ENCODE assay signal across 2 cellular contexts in the genomic region with DNA sequence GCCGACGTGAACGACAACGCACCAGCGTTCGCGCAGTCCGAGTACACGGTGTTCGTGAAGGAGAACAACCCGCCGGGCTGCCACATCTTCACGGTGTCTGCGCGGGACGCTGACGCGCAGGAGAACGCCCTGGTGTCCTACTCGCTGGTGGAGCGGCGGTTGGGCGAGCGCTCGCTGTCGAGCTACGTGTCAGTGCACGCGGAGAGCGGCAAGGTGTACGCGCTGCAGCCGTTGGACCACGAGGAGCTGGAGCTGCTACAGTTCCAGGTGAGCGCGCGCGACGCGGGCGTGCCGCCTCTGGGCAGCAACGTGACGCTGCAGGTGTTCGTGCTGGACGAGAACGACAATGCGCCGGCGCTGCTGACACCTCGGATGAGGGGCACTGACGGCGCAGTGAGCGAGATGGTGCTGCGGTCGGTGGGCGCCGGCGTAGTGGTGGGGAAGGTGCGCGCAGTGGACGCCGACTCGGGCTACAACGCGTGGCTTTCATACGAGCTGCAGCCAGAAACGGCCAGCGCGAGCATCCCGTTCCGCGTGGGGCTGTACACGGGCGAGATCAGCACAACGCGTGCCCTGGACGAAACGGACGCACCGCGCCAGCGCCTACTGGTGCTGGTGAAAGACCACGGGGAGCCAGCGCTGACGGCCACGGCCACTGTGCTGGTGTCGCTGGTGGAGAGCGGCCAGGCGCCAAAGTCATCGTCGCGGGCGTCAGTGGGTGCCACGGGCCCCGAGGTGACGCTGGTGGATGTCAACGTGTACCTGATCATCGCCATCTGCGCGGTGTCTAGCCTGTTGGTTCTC. TPM values are rescaled to one million over a fixed set of nuclear protein-coding genes. Genes with fewer than 3 reads are reported as not detected.
"Had no signal": no experiment of that assay in that cellular context is flagged by ENCODE, and none has a peak within 500 bp of the region (broad histone marks: within the 10 kb centered on the region; RNA-seq: fewer than 3 reads in every experiment).

No MANE protein-coding gene starts in this region.

RNA-seq across cellular contexts. Expression of a gene that starts 1.9 kb away (rescaled TPM):
- total RNA-seq: G401 had no signal

RNA-seq across cellular contexts. Expression of a gene that starts 9.0 kb away (rescaled TPM):
- total RNA-seq: GM12878 had no signal
- polyA plus RNA-seq: GM12878 had no signal

RNA-seq across cellular contexts. Expression of a gene that starts 16.0 kb away (rescaled TPM):
- total RNA-seq: G401 had no signal

RNA-seq across cellular contexts. Expression of a gene that starts 18.7 kb away (rescaled TPM):
- polyA plus RNA-seq: GM12878 had no signal
